ENCODE assay signal across 8 cellular contexts in genomic region chr9:121368692-121369091, GRCh38. TPM values are rescaled to one million over a fixed set of nuclear protein-coding genes. Genes with fewer than 3 reads are reported as not detected.
A peak's percentile ranks its signal among the peaks of the same experiment; 100 is the strongest.
DNase-seq lines count a peak whose midpoint lies in the region; ATAC-seq, FAIRE-seq and TF ChIP-seq lines count a peak whose summit lies in the region.
"Not testable (repeated sequence)": the region's sequence is repeated elsewhere in the genome, so short reads cannot be mapped to it uniquely, and the experiment has no call there.

No MANE protein-coding gene starts in this region.

- in situ Hi-C loops in astrocyte of the cerebellum (cut with HindIII; ENCODE audit: low sequenced_read_pairs): not testable (repeated sequence)

- H3K9me3 Mint-ChIP-seq in WTC11; endothelial cell (ENCODE audit: unreplicated experiment); neural crest cell: not testable (repeated sequence)

- peaks cover 31% of the 10 kb centered on the region for H3K4me1 ChIP-seq in HUES6 (ENCODE audit: control insufficient read depth, insufficient read depth, low read length)
- H3K4me1 ChIP-seq in kidney (ENCODE audit: control insufficient read depth in 1 of 2, insufficient read depth in 1 of 2, low read depth in 1 of 2, low read length in 2 of 2): peaks cover 11 to 37% of the 10 kb centered on the region in 2 donors
- peaks cover 27% of the 10 kb centered on the region for H3K4me1 ChIP-seq in stomach smooth muscle (ENCODE audit: control insufficient read depth, insufficient read depth, low read length)

- intact Hi-C loops in kidney (cut with DNase I): not testable (repeated sequence)

- peaks cover 38% of the 10 kb centered on the region for H3K4me1 Mint-ChIP-seq in WTC11
- H3K4me1 Mint-ChIP-seq in endothelial cell (ENCODE audit: unreplicated experiment): not testable (repeated sequence)
- peaks cover 16% of the 10 kb centered on the region for H3K4me1 Mint-ChIP-seq in neural crest cell

- ATAC-seq in WTC11: not testable (repeated sequence)

- H3K4me3 Mint-ChIP-seq in WTC11 (peak overlapping the region; percentile 75), endothelial cell (ENCODE audit: unreplicated experiment) (peak overlapping the region; percentile 79), neural crest cell (peak overlapping the region; percentile 87)

- not testable (repeated sequence) for H3K27ac Mint-ChIP-seq in WTC11; endothelial cell (ENCODE audit: unreplicated experiment); neural crest cell (ENCODE audit: unreplicated experiment)

- H3K4me3 ChIP-seq in BJ (ENCODE audit: low read depth, low read length) (peak overlapping the region; percentile 92), HUES6 (ENCODE audit: low read depth, low read length) (peak overlapping the region; percentile 67), astrocyte of the cerebellum (ENCODE audit: low read depth, low read length) (peak overlapping the region; percentile 55), kidney (ENCODE audit: low read length in 2 of 2) (peak overlapping the region; percentile 68 to 80), stomach smooth muscle (ENCODE audit: low read length in 2 of 2) (peak overlapping the region; percentile 89 to 92)

- CTCF ChIA-PET in BJ (lab: Yijun Ruan, JAX): interaction anchor here (0.9 to 1.4 kb wide), 5 partner anchors 37 to 155 kb away, joined by 3 to 9 read pairs (median 4); no protein-coding TSS in a partner anchor
- CTCF ChIA-PET in WTC11 (lab: Charles Lee): interaction anchor here (1.1 to 1.2 kb wide), 2 partner anchors 49 to 90 kb away, joined by 3 read pairs; no protein-coding TSS in a partner anchor

- H3K27ac ChIP-seq in HUES6 (ENCODE audit: low read depth, low read length): not testable (repeated sequence)
- H3K27ac ChIP-seq in kidney (ENCODE audit: low read depth in 2 of 2, low read length in 2 of 2) (peak overlapping the region; percentile 91 to 98), stomach smooth muscle (ENCODE audit: low read length) (peak overlapping the region; percentile 97)

- FAIRE-seq in kidney (lab: Jason Lieb, UNC): not testable (repeated sequence)

- DNase-seq in BJ (ENCODE audit: low read depth); WTC11 (ENCODE audit: low spot score); astrocyte of the cerebellum (ENCODE audit: low read depth); endothelial cell (ENCODE audit: low spot score); kidney; neural crest cell (ENCODE audit: low read depth, low spot score): not testable (repeated sequence)

- H3K36me3 ChIP-seq in BJ (ENCODE audit: control insufficient read depth, insufficient read depth, low read length); HUES6 (ENCODE audit: control insufficient read depth, insufficient read depth, low read length); kidney (ENCODE audit: control insufficient read depth in 1 of 2, insufficient read depth in 2 of 2, low read length in 2 of 2); stomach smooth muscle (ENCODE audit: control insufficient read depth in 2 of 2, insufficient read depth in 2 of 2, low read length in 2 of 2): not testable (repeated sequence)

- H3K27me3 ChIP-seq in BJ (ENCODE audit: control insufficient read depth, insufficient read depth, low read length); stomach smooth muscle (ENCODE audit: control insufficient read depth in 1 of 2, insufficient read depth in 2 of 2, low read length in 2 of 2): not testable (repeated sequence)
- H3K27me3 ChIP-seq in HUES6 (ENCODE audit: control insufficient read depth, insufficient read depth, low read length): peaks cover 12% of the 10 kb centered on the region

- H3K9ac ChIP-seq in HUES6 (ENCODE audit: low read length): not testable (repeated sequence)
- H3K9ac ChIP-seq in kidney (ENCODE audit: low read length in 2 of 2): peak overlapping the region; percentile 14 to 93
- peak overlapping the region; percentile 95 to 97 for H3K9ac ChIP-seq in stomach smooth muscle (ENCODE audit: low read length in 2 of 2)

- H3K9me3 ChIP-seq in HUES6 (ENCODE audit: control insufficient read depth, insufficient read depth, low read depth, low read length); kidney (ENCODE audit: control insufficient read depth in 1 of 2, low read length in 2 of 2); stomach smooth muscle (ENCODE audit: control insufficient read depth in 2 of 2, low read length in 2 of 2): not testable (repeated sequence)

- TF ChIP-seq CTCF in BJ (IDR thresholded peaks at IDR 0.05; ENCODE audit: insufficient read depth, low read depth, low read length); WTC11 (IDR thresholded peaks at IDR 0.05); astrocyte of the cerebellum (IDR thresholded peaks at IDR 0.05; ENCODE audit: low read depth, low read length, missing control alignments); endothelial cell (IDR thresholded peaks at IDR 0.05; ENCODE audit: unreplicated experiment); kidney (IDR thresholded peaks at IDR 0.05; ENCODE audit: borderline replicate concordance, extremely low read depth, insufficient read depth); neural crest cell (conservative IDR thresholded peaks at IDR 0.05): not testable (repeated sequence)

- POLR2A ChIA-PET in BJ (lab: Charles Lee): interaction anchor here (0.6 kb wide), 1 partner anchor 109 kb away, joined by 12 read pairs; no protein-coding TSS in a partner anchor
- POLR2A ChIA-PET in WTC11 (lab: Charles Lee): interaction anchor here (0.6 kb wide), 2 partner anchors 15 to 445 kb away, joined by 4 to 7 read pairs; no protein-coding TSS in a partner anchor

- H3K27me3 Mint-ChIP-seq in WTC11 (ENCODE audit: low read depth) (peaks cover 35% of the 10 kb centered on the region), neural crest cell (ENCODE audit: low read depth) (peaks cover 21% of the 10 kb centered on the region)
- H3K27me3 Mint-ChIP-seq in endothelial cell (ENCODE audit: unreplicated experiment): not testable (repeated sequence)

- not testable (repeated sequence) for H3K36me3 Mint-ChIP-seq in WTC11; endothelial cell (ENCODE audit: low read depth, unreplicated experiment); neural crest cell (ENCODE audit: low read depth)

RNA-seq across cellular contexts. Expression of gene STOM, which starts 1.4 kb away (rescaled TPM):
- polyA plus RNA-seq in BJ (2011; rRNA removed) (223 and 275 TPM in 2 replicates), kidney (ENCODE audit: insufficient read depth, low read depth, low replicate concordance) (165 TPM)
- polyA minus RNA-seq in BJ (2011; rRNA and poly(A)+ RNA removed): 89.2 and 94.1 TPM in 2 replicates
- total RNA-seq in WTC11 (2021) (29.6 to 32.9 TPM (median 30.1 TPM) in 3 replicates), endothelial cell (ENCODE audit: unreplicated experiment) (16.1 TPM), kidney (229 TPM), neural crest cell (8.9 and 9.9 TPM in 2 replicates)
